Comparison of ENCODE assay signal across 8 cellular contexts in the genomic region with DNA sequence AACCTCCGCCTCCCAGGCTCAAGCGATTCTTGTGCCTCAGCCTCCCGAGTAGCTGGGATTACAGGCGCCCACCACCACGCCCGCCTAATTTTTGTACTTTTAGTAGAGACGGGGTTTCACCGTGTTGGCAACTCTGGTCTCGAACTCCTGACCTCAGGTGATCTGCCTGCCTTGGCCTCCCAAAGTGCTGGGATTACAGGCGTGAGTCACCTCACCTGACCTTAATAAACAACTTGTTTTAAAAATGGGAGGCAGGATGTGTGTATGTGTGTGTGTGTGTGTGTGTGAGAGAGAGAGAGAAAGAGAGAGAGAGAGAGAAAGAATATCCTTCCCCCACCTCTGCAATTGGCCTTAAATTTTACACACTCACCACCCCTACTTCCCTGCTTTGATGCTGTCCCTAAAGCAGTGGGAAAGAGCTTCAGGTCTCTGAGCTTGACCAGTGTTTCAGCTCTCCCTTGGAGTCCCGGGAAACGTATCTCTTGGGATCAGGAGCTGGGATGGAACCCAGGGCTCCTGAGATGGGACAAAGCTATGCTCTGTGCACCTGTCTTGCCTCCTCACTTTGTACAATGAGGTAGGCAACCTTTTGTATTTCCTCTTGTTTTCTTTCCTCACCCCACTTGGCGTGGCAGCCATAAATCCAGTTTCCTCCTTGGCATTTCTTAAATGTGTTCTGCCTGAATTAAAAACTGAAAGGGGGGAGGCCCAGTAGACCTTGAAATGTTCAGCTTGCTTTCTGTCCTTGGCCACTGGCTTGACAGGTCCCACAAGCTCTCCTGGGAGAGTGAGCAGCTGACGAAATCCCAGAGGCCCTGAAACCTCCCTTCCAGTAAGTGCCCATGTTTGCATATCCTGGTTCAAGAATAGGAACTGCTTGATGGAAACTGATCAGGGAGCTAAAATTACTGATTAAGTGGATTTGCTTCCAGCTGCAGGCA. TPM values are rescaled to one million over a fixed set of nuclear protein-coding genes. Genes with fewer than 3 reads are reported as not detected.
DNase-seq lines count a peak whose midpoint lies in the region; ATAC-seq, FAIRE-seq and TF ChIP-seq lines count a peak whose summit lies in the region.

No MANE protein-coding gene starts in this region.

- H3K27me3 Mint-ChIP-seq in CD14-positive monocyte (ENCODE audit: low read depth in 3 of 3) (peaks cover 0 to 2% (median 0%) of the 10 kb centered on the region in 3 donors), astrocyte (ENCODE audit: low read depth, unreplicated experiment) (peaks cover 15% of the 10 kb centered on the region), naive B cell (no peaks in the 10 kb centered on the region)

- H3K4me2 ChIP-seq in astrocyte (ENCODE audit: low read length): no peak overlapping the region

- H3K27ac Mint-ChIP-seq in CD14-positive monocyte: peak overlapping the region in 6 of 7 donors; percentile 15 to 63 (median 46)
- H3K27ac Mint-ChIP-seq in astrocyte (ENCODE audit: unreplicated experiment): no peak overlapping the region
- peak overlapping the region in 4 of 6 donors; percentile 18 to 85 (median 34) for H3K27ac Mint-ChIP-seq in naive B cell

- ATAC-seq in naive B cell (ENCODE audit: low read depth in 2 of 2): no peak

- peaks cover 45% of the 10 kb centered on the region for H3K4me1 Mint-ChIP-seq in CD14-positive monocyte
- no peaks in the 10 kb centered on the region for H3K4me1 Mint-ChIP-seq in astrocyte (ENCODE audit: low read depth, unreplicated experiment)
- peaks cover 5 to 21% (median 13%) of the 10 kb centered on the region in 3 donors for H3K4me1 Mint-ChIP-seq in naive B cell

- H3K4me1 ChIP-seq in astrocyte (ENCODE audit: insufficient read depth, low read length): no peaks in the 10 kb centered on the region

- no peaks in the 10 kb centered on the region for H3K9me3 Mint-ChIP-seq in CD14-positive monocyte
- H3K9me3 Mint-ChIP-seq in astrocyte (ENCODE audit: unreplicated experiment): no peaks in the 10 kb centered on the region
- H3K9me3 Mint-ChIP-seq in naive B cell: no peaks in the 10 kb centered on the region

- no peak for TF ChIP-seq CTCF in CD14-positive monocyte (IDR thresholded peaks at IDR 0.05)
- no peak for TF ChIP-seq CTCF in LNCaP clone FGC (IDR thresholded peaks at IDR 0.05; ENCODE audit: control insufficient read depth, extremely low read depth, insufficient read depth)
- TF ChIP-seq CTCF in astrocyte (IDR thresholded peaks at IDR 0.05; ENCODE audit: insufficient read depth, low read depth, low read length): no peak

- TF ChIP-seq POLR2A in erythroblast (IDR thresholded peaks at IDR 0.05; ENCODE audit: low read length): no peak

- H3K79me2 ChIP-seq in astrocyte (ENCODE audit: insufficient read depth, low read length): no peaks in the 10 kb centered on the region

- intact Hi-C loops in CD14-positive monocyte (cut with micrococcal nuclease): no loop called here

- FAIRE-seq in astrocyte (lab: Jason Lieb, UNC): no peak

- H3K9ac ChIP-seq in astrocyte (ENCODE audit: low read length): no peak overlapping the region

- no peak overlapping the region for H3K27ac ChIP-seq in astrocyte (ENCODE audit: low read depth, low read length)

- no peak overlapping the region for H3K4me3 Mint-ChIP-seq in CD14-positive monocyte
- H3K4me3 Mint-ChIP-seq in astrocyte (ENCODE audit: unreplicated experiment): peak overlapping the region; percentile 40
- peak overlapping the region in 2 of 8 donors; percentile 10 to 45 for H3K4me3 Mint-ChIP-seq in naive B cell

- no peaks in the 10 kb centered on the region for H3K36me3 ChIP-seq in astrocyte (ENCODE audit: insufficient read depth, low read length)

- H3K4me3 ChIP-seq in LNCaP clone FGC (ENCODE audit: low read depth, low read length) (no peak overlapping the region), astrocyte (ENCODE audit: insufficient read depth, low read depth, low read length) (no peak overlapping the region)

- no peak overlapping the region for H2AFZ ChIP-seq in astrocyte (ENCODE audit: low read depth, low read length)

- H3K9me3 ChIP-seq in astrocyte (ENCODE audit: insufficient read depth, low read depth, low read length): no peaks in the 10 kb centered on the region

- H3K36me3 Mint-ChIP-seq in CD14-positive monocyte (peaks cover 4 to 6% of the 10 kb centered on the region in 2 donors), astrocyte (ENCODE audit: low read depth, unreplicated experiment) (peaks cover 4% of the 10 kb centered on the region), naive B cell (peaks cover 0 to 4% of the 10 kb centered on the region in 2 donors)

- H4K20me1 ChIP-seq in astrocyte (ENCODE audit: insufficient read depth, low read length): peaks cover 4% of the 10 kb centered on the region

- no peaks in the 10 kb centered on the region for H3K27me3 ChIP-seq in astrocyte (ENCODE audit: insufficient read depth, low read length)

- no peak for DNase-seq in CD14-positive monocyte (ENCODE audit: low spot score)
- DNase-seq in LNCaP clone FGC (ENCODE audit: low read depth): peak; percentile 92
- no peak for DNase-seq in astrocyte (ENCODE audit: low read depth)
- no peak for DNase-seq in naive B cell
- DNase-seq in epidermal melanocyte (ENCODE audit: insufficient read length, low spot score): no peak
- no peak for DNase-seq in erythroblast (lab: John Stamatoyannopoulos, UW)
- DNase-seq in effector CD4-positive, alpha-beta T cell: no peak
- DNase-seq in foreskin melanocyte: no peak

RNA-seq across cellular contexts. Expression of gene XBP1, which starts 17.8 kb away (rescaled TPM):
- polyA plus RNA-seq in CD14-positive monocyte: 100 to 1,000 TPM; 201 to 215 TPM
- total RNA-seq in astrocyte: 142 and 155 TPM in 2 replicates
- 100 to 1,000 TPM in 1 of 6 donors, 10 to 100 TPM in 5; 64.0 to 138 (median 75.1) TPM for polyA plus RNA-seq in naive B cell (ENCODE audit: low read depth in 6 of 6)

RNA-seq across cellular contexts. Expression of gene CCDC117, which starts 45.7 kb away (rescaled TPM):
- polyA plus RNA-seq in CD14-positive monocyte (10 to 100 TPM; 10.3 to 12.6 TPM), naive B cell (ENCODE audit: low read depth in 6 of 6) (10 to 100 TPM in 5 of 6 donors, 1 to 10 TPM in 1; 9.9 to 30.0 (median 19.5) TPM)
- 13.5 and 15.8 TPM in 2 replicates for total RNA-seq in astrocyte
